8 cellular contexts compared by ENCODE assay signal in the genomic region with DNA sequence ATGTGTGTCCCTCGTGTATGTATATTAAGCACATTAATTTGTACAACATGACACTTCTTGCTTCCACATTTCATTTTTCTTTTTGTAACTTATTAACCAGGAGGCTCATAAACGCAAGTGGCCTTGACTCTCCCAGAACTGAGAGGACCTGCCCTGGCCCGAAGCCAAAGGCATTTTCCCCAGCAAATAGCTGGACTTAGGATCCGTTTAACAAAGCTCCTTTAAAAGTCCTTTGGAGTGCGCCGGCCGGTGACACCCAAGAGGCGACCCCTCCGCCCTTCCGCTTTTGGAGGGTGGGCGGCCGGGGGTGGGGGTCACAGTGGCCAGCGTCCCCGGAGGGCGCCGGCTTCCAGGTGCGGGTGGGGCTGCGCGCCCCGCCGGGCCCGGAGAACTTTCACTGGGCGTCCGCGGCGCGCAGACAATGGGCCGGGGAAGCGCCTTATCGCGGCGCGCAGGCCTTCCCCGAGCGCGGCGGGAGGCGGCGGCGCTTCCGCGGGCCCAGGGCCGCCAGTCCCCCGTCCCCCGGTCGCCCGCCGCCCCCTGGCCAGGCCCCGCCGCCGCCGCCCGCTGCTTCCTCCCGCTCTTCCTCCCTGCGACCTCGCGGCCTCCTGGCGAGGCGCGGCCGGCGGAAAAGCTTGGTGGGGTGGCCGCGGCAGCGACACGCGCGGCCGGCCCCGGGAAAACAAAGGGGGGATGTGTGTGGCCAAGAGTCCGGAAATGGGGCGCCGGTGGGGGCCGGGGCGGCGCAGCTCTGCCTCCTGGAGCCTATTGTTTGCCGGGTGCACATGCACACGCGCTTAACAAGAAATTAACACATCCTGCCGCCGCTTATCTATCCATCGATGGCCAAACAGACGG.
A peak's percentile ranks its signal among the peaks of the same experiment; 100 is the strongest.
DNase-seq lines count a peak whose midpoint lies in the region; ATAC-seq and TF ChIP-seq lines count a peak whose summit lies in the region.

No MANE protein-coding gene starts in this region.

- DNase-seq in AG20443 (ENCODE audit: low spot score) (peak; percentile 66), NCI-H1092 (lab: John Stamatoyannopoulos, UW) (peak; percentile 17), mesendoderm (peak; percentile 93), uterus (peak; percentile 57 to 68), NCI-H446 treated with DMSO at 0.1 percent for 48 hours (lab: John Stamatoyannopoulos, UW) (no peak), NAMALWA (ENCODE audit: low spot score) (no peak)

- 3 to 4% methylated on average over 76 to 83 of the region's 83 CpGs for WGBS in esophagus, 2 donors
- no CpG with 5 or more reads among the region's 83 CpGs for WGBS in mesendoderm (ENCODE audit: extremely low coverage, insufficient coverage, low lambda C conversion rate)

- H2AK5ac ChIP-seq in mesendoderm (ENCODE audit: low read length), result no peak overlapping the region

- H4K8ac ChIP-seq in mesendoderm (ENCODE audit: low read depth, low read length), result no peak overlapping the region

- H3K79me2 ChIP-seq in mesendoderm (ENCODE audit: control insufficient read depth, insufficient read depth, low read length), result no peaks in the 10 kb centered on the region

- no peaks in the 10 kb centered on the region for H3K36me3 ChIP-seq in esophagus (ENCODE audit: control insufficient read depth in 2 of 2, insufficient read depth in 2 of 2, low read length in 1 of 2)
- no peaks in the 10 kb centered on the region for H3K36me3 ChIP-seq in mesendoderm (ENCODE audit: control insufficient read depth, insufficient read depth, low read length)
- no peaks in the 10 kb centered on the region for H3K36me3 ChIP-seq in uterus

- peak overlapping the region; percentile 83 for H3K56ac ChIP-seq in mesendoderm (ENCODE audit: low read length)

- peak overlapping the region; percentile 39 for H2BK15ac ChIP-seq in mesendoderm (replicated peaks; ENCODE audit: low read depth)

- H3K9me3 ChIP-seq in esophagus (ENCODE audit: control insufficient read depth in 2 of 2, insufficient read depth in 1 of 2, low read depth in 1 of 2, low read length in 1 of 2) (no peaks in the 10 kb centered on the region), uterus (no peaks in the 10 kb centered on the region)

- peak overlapping the region; percentile 63 to 64 for H3K27ac ChIP-seq in esophagus (ENCODE audit: low read depth in 2 of 2, low read length in 1 of 2)
- peak overlapping the region; percentile 87 for H3K27ac ChIP-seq in mesendoderm (ENCODE audit: low read depth, low read length)
- peak overlapping the region; percentile 67 to 73 for H3K27ac ChIP-seq in uterus

- peak overlapping the region; percentile 45 for H2BK5ac ChIP-seq in mesendoderm (ENCODE audit: low read length)

- H4K5ac ChIP-seq in mesendoderm (ENCODE audit: low read length), result no peak overlapping the region

- no peaks in the 10 kb centered on the region for H3K79me1 ChIP-seq in mesendoderm (ENCODE audit: low read length)

- H3K4me3 ChIP-seq in esophagus (ENCODE audit: low read depth in 1 of 2, low read length in 2 of 2) (peak overlapping the region; percentile 25 to 51), mesendoderm (ENCODE audit: low read length) (no peak overlapping the region), uterus (peak overlapping the region; percentile 24 to 43)

- TF ChIP-seq CTCF in uterus (IDR thresholded peaks at IDR 0.05), result peak in 2 of 4 experiments; percentile 9 to 24

- no peaks in the 10 kb centered on the region for H3K27me3 ChIP-seq in esophagus (ENCODE audit: control insufficient read depth in 1 of 2, insufficient read depth in 2 of 2, low read length in 2 of 2)
- H3K27me3 ChIP-seq in mesendoderm (ENCODE audit: insufficient read depth, low read length, poor library complexity), result no peaks in the 10 kb centered on the region
- H3K27me3 ChIP-seq in uterus, result no peaks in the 10 kb centered on the region

- H3K23ac ChIP-seq in mesendoderm (ENCODE audit: low read length), result no peak overlapping the region

- H3K4me1 ChIP-seq in esophagus (ENCODE audit: control insufficient read depth in 2 of 2, insufficient read depth in 2 of 2, low read length in 1 of 2), result peaks cover 0 to 2% of the 10 kb centered on the region in 2 donors
- H3K4me1 ChIP-seq in mesendoderm (ENCODE audit: control insufficient read depth, low read depth, low read length), result peaks cover 8% of the 10 kb centered on the region
- no peaks in the 10 kb centered on the region for H3K4me1 ChIP-seq in uterus

- TF ChIP-seq POLR2A in uterus (IDR thresholded peaks at IDR 0.05), result no peak

- H3K18ac ChIP-seq in mesendoderm (ENCODE audit: low read length), result peak overlapping the region; percentile 99

- intact Hi-C loops in uterus (cut with DNase I; ENCODE audit: low total_unique reads), result no loop called here

- H3K9ac ChIP-seq in mesendoderm (ENCODE audit: low read length), result peak overlapping the region; percentile 42

- peak overlapping the region; percentile 85 for H3K4ac ChIP-seq in mesendoderm (ENCODE audit: low read depth, low read length)

- H3K4me2 ChIP-seq in mesendoderm (ENCODE audit: low read length), result no peak overlapping the region

- H2BK120ac ChIP-seq in mesendoderm (ENCODE audit: low read depth, low read length), result peak overlapping the region; percentile 92

- ATAC-seq in GM21367 (IDR thresholded peaks at IDR 0.05; ENCODE audit: unreplicated experiment), result no peak

Comparison
In these comparisons a context has a peak if more than half of its experiments do, and no peak if none do; other contexts are left out.
1. DNase-seq: peak in AG20443 (single experiment), NCI-H1092 (single experiment), mesendoderm (single experiment) and uterus (2 of 2); none in NCI-H446 treated with DMSO at 0.1 percent for 48 hours (single experiment) and NAMALWA (single experiment).
2. Peak in every context shown above with its lines, with median percentiles within 50 percentile points of each other: H3K27ac ChIP-seq.